ENCODE assay signal across 1 cellular context in genomic region chr16:17723735-17724134, GRCh38.
TF ChIP-seq lines count a peak whose summit lies in the region.

No MANE protein-coding gene starts in this region.

TF ChIP-seq in H1, 55 proteins besides CTCF, POLR2A, EP300 and RAD21:
- TF ChIP-seq POU5F1 (IDR thresholded peaks at IDR 0.05; ENCODE audit: low read depth, low read length) (no peak), TCF12 (IDR thresholded peaks at IDR 0.05; ENCODE audit: low read depth, low read length) (no peak)
- TF ChIP-seq, protein P1, sequence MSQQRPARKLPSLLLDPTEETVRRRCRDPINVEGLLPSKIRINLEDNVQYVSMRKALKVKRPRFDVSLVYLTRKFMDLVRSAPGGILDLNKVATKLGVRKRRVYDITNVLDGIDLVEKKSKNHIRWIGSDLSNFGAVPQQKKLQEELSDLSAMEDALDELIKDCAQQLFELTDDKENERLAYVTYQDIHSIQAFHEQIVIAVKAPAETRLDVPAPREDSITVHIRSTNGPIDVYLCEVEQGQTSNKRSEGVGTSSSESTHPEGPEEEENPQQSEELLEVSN (IDR thresholded peaks at IDR 0.05) = peak; percentile 36; the same call in 1 of the 2 replicates
